Comparison of ENCODE assay signal across 12 cellular contexts in the genomic region with DNA sequence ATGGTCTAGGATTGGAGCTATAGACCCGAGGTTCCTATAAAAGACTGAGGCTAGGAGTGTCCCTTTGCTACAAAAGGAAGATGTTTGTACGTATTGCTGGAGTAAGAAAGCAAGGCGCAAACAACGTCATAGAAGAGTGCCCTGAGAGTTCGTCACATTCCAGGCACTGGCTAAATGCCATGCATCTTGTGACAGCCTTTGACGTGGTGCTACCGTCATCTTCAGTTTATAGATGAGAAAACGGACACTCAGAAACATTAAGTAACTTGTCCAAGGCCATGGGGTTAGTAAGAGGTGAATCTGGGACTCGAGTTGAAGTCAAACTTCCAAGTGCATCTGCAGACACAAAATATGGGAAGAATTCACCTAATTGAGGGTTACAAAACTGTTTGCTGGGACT.
"Had no signal": no experiment of that assay in that cellular context is flagged by ENCODE, and none has a peak within 500 bp of the region (broad histone marks: within the 10 kb centered on the region; RNA-seq: fewer than 3 reads in every experiment).

No MANE protein-coding gene starts in this region.

- H3K27me3 ChIP-seq: uterus had no signal

- ATAC-seq: activated CD4-positive, alpha-beta T cell treated with anti-CD3 and anti-CD28 coated beads for 36 hours; activated naive CD8-positive, alpha-beta T cell treated with anti-CD3 and anti-CD28 coated beads, Interleukin-2, amount 50 U/mL, for 24 hours; lower lobe of right lung; natural killer cell had no signal

- H3K9me3 ChIP-seq: lower lobe of right lung, uterus had no signal

- DNase-seq: activated CD4-positive, alpha-beta memory T cell treated with anti-CD3 and anti-CD28 coated beads, Interleukin-2, amount 10 ng/mL, durations not matched to agents 7 days and 5 days; activated CD4-positive, alpha-beta T cell treated with anti-CD3 and anti-CD28 coated beads for 36 hours; activated CD8-positive, alpha-beta memory T cell treated with anti-CD3 and anti-CD28 coated beads, Interleukin-2, amount 50 U/mL, for 4 hours; activated naive CD8-positive, alpha-beta T cell treated with anti-CD3 and anti-CD28 coated beads, Interleukin-2, amount 50 U/mL, for 24 hours; effector CD8-positive, alpha-beta T cell; lower lobe of right lung; natural killer cell; stimulated activated CD4-positive, alpha-beta T cell treated with anti-CD3 and anti-CD28 coated beads, Interleukin-12 subunit alpha, Interleukin-12 subunit beta, amount 100 ng/mL, for 4 hours; T-helper 1 cell; uterus; WERI-Rb-1 had no signal

- H3K36me3 ChIP-seq: lower lobe of right lung, uterus, WERI-Rb-1 had no signal

- H3K4me1 ChIP-seq: uterus had no signal

- H3K27ac ChIP-seq: lower lobe of right lung, uterus, WERI-Rb-1 had no signal

- H3K4me3 ChIP-seq: coronary artery, lower lobe of right lung, uterus had no signal
